In genomic region chr12:28090835-28091234, GRCh38 we compare ENCODE assay signal across 25 cellular contexts.
"Had no signal": no experiment of that assay in that cellular context is flagged by ENCODE, and none has a peak within 500 bp of the region (broad histone marks: within the 10 kb centered on the region; RNA-seq: fewer than 3 reads in every experiment).

No MANE protein-coding gene starts in this region.

- H3K27me3 ChIP-seq: neural progenitor cell, ovary, right lobe of liver, sigmoid colon, stomach, thyroid gland, tibial nerve, upper lobe of left lung, vagina had no signal

- ATAC-seq: natural killer cell; psoas muscle; right cardiac atrium; right lobe of liver; stimulated activated effector memory CD8-positive, alpha-beta T cell treated with anti-CD3 and anti-CD28 coated beads, Interleukin-12 subunit alpha, Interleukin-12 subunit beta, amount 100 ng/mL, for 72 hours; stimulated activated naive B cell treated with anti-CD40 and anti-IgM and Interleukin-4, amounts not matched to agents 10 μg/mL and 1 μg/mL and 100 μg/mL, for 72 hours had no signal

- H3K4me3 ChIP-seq: neural progenitor cell, ovary, psoas muscle, right lobe of liver, sigmoid colon, stomach, thoracic aorta, thyroid gland, tibial nerve, upper lobe of left lung, vagina had no signal

- H3K4me1 ChIP-seq: psoas muscle, right lobe of liver, sigmoid colon, stomach, thyroid gland, upper lobe of left lung, vagina had no signal

- H3K36me3 ChIP-seq: neural progenitor cell, ovary, right lobe of liver, sigmoid colon, stomach, thoracic aorta, thyroid gland, tibial nerve, upper lobe of left lung, vagina had no signal

- H3K27ac ChIP-seq: ovary, parathyroid adenoma, psoas muscle, right lobe of liver, sigmoid colon, stomach, thoracic aorta, thyroid gland, tibial nerve, upper lobe of left lung, vagina had no signal

- H3K9me3 ChIP-seq: ovary, psoas muscle, right lobe of liver, sigmoid colon, stomach, thoracic aorta, thyroid gland, tibial nerve, upper lobe of left lung, vagina had no signal

- DNase-seq: natural killer cell; occipital lobe; ovary; posterior cingulate gyrus; psoas muscle; right cardiac atrium; right lobe of liver; sigmoid colon; small intestine; stimulated activated CD4-positive, alpha-beta T cell treated with anti-CD3 and anti-CD28 coated beads, Interleukin-15, amount 100 ng/mL, for 24 hours; stimulated activated CD4-positive, alpha-beta T cell treated with anti-CD3 and anti-CD28 coated beads, Interleukin-2, amount 100 ng/mL, for 24 hours; stimulated activated CD4-positive, alpha-beta T cell treated with anti-CD3 and anti-CD28 coated beads, Interleukin-2, amount 100 ng/mL, for 48 hours; stimulated activated CD4-positive, alpha-beta T cell treated with anti-CD3 and anti-CD28 coated beads, Interleukin-4, amount 100 ng/mL, for 24 hours; stimulated activated naive B cell treated with anti-CD40 and anti-IgM and Interleukin-4, amounts not matched to agents 10 μg/mL and 1 μg/mL and 100 μg/mL, for 72 hours; stimulated activated naive CD4-positive, alpha-beta T cell treated with Interleukin-2 at 50 U/mL for 16 hours; stomach; thyroid gland; trophoblast cell; upper lobe of left lung had no signal

- H3K9ac ChIP-seq: neural progenitor cell, parathyroid adenoma had no signal
